ENCODE assay signal across 27 cellular contexts in the genomic region with DNA sequence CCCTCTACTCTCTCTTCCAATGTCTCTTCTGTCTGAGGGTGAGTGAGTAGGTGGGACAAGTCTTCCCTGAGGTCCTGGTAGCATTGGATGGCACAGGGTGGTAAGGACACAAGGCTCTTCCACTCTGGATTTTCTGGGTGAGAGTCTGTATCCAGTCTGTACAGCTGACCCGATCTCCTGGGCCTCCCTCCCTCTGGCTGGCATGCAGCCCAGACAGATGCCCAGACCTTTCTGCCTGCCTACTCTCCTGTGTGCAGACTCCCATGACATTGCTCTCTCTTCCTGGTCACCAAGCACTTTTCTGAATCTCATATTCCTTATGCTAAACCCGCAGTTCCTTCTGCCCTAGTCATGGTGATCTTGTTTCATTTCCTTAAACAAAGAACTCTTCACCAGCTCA.
DNase-seq lines count a peak whose midpoint lies in the region; TF ChIP-seq lines count a peak whose summit lies in the region.
"Had no signal": no experiment of that assay in that cellular context is flagged by ENCODE, and none has a peak within 500 bp of the region (broad histone marks: within the 10 kb centered on the region; RNA-seq: fewer than 3 reads in every experiment).

No MANE protein-coding gene starts in this region.

- WGBS in testis, 2 donors, result 63% methylated on average over 2 of the region's 2 CpGs

- H3K9me2 ChIP-seq in PC-9 (ENCODE audit: insufficient read depth), result no peaks in the 10 kb centered on the region

- POLR2A ChIA-PET in PC-9 (lab: Charles Lee; ENCODE audit: unreplicated experiment), result no interaction called here

- no peak for TF ChIP-seq POLR2A in testis (IDR thresholded peaks at IDR 0.05)

- no peaks in the 10 kb centered on the region for H3F3A ChIP-seq in PC-9 (ENCODE audit: insufficient read depth, low read depth)

- H3K4me1 ChIP-seq in testis (peaks cover 7% of the 10 kb centered on the region), SJCRH30 (no peaks in the 10 kb centered on the region), PC-9 (replicated peaks; ENCODE audit: insufficient read depth) (no peaks in the 10 kb centered on the region)
- H3K4me1 ChIP-seq: A549, body of pancreas, esophagus muscularis mucosa, left lung, vagina had no signal

- H3K36me3 ChIP-seq in testis (ENCODE audit: low read depth, missing control alignments) (no peaks in the 10 kb centered on the region), SJCRH30 (no peaks in the 10 kb centered on the region), PC-9 (ENCODE audit: low read depth) (no peaks in the 10 kb centered on the region)
- H3K36me3 ChIP-seq: esophagus muscularis mucosa, left lung, ovary, vagina had no signal

- TF ChIP-seq CTCF in testis (IDR thresholded peaks at IDR 0.05), result no peak
- TF ChIP-seq CTCF in PC-9 (conservative IDR thresholded peaks at IDR 0.05), result no peak

- H3K27me3 ChIP-seq in testis (no peaks in the 10 kb centered on the region), SJCRH30 (peaks cover 36% of the 10 kb centered on the region), PC-9 (ENCODE audit: insufficient read depth, low read depth) (peaks cover 76% of the 10 kb centered on the region)
- H3K27me3 ChIP-seq: ovary, vagina had no signal

- H3K4me2 ChIP-seq in PC-9, result no peak overlapping the region
- H3K4me2 ChIP-seq: A549 had no signal

- H2AFZ ChIP-seq in PC-9, result no peak overlapping the region

- BruUV-seq in PC-9 (replicated peaks; lab: Mats Ljungman, UMichigan), result no TSS peak

- CTCF ChIA-PET in PC-9 (lab: Charles Lee), result no interaction called here

- intact Hi-C loops in testis (cut with DNase I; ENCODE audit: low total_unique reads) (no loop called here), PC-9 (cut with micrococcal nuclease; ENCODE audit: unreplicated experiment) (no loop called here)

- H3K4me3 ChIP-seq in testis, result no peak overlapping the region
- H3K4me3 ChIP-seq in SJCRH30, result no peak overlapping the region
- H3K4me3 ChIP-seq in PC-9, result no peak overlapping the region
- H3K4me3 ChIP-seq: A549, body of pancreas, esophagus muscularis mucosa, left lung, ovary, vagina had no signal

- no peaks in the 10 kb centered on the region for H3K79me2 ChIP-seq in PC-9 (ENCODE audit: low read depth)

- H3K27ac ChIP-seq in testis, result no peak overlapping the region
- no peak overlapping the region for H3K27ac ChIP-seq in SJCRH30
- H3K27ac ChIP-seq in PC-9, result no peak overlapping the region
- H3K27ac ChIP-seq: A549, body of pancreas, esophagus muscularis mucosa, left lung, ovary, vagina, WERI-Rb-1 had no signal

- H4K20me1 ChIP-seq in PC-9 (ENCODE audit: insufficient read depth), result no peaks in the 10 kb centered on the region

- peak; percentile 35 for DNase-seq in NCI-H2171 treated with DMSO at 0.1 percent for 48 hours (lab: John Stamatoyannopoulos, UW)
- DNase-seq in NCI-H2171 (lab: John Stamatoyannopoulos, UW), result no peak
- DNase-seq in NCI-H1105 (lab: John Stamatoyannopoulos, UW), result peak; percentile 29
- peak; percentile 100 for DNase-seq in NCI-H510A treated with DMSO at 0.1 percent for 48 hours (lab: John Stamatoyannopoulos, UW)
- DNase-seq in testis, result peak; percentile 58
- DNase-seq in SJCRH30, result no peak
- no peak for DNase-seq in stimulated activated CD4-positive, alpha-beta T cell treated with anti-CD3 and anti-CD28 coated beads, Interleukin-2, amount 100 ng/mL, for 24 hours
- no peak for DNase-seq in PC-9
- DNase-seq: activated CD4-positive, alpha-beta T cell treated with anti-CD3 and anti-CD28 coated beads for 4 hours; activated naive CD4-positive, alpha-beta T cell treated with anti-CD3 and anti-CD28 coated beads, Interleukin-2, amount 50 U/mL, for 16 hours; CD4-positive, CD25-positive, alpha-beta regulatory T cell; foreskin fibroblast; GOT3; HFFc6; left lung; mesenchymal stem cell; NCI-H2227 treated with DMSO at 0.1 percent for 48 hours; ovary; PC-3; stimulated activated naive CD8-positive, alpha-beta T cell treated with anti-CD3 and anti-CD28 coated beads, Interleukin-15, Interleukin-2, amounts not matched to agents 100 U/mL and 50 U/mL, for 24 hours; SW 1271; T-helper 9 cell; WERI-Rb-1 had no signal

- H3K9me3 ChIP-seq in testis (no peaks in the 10 kb centered on the region), SJCRH30 (replicated peaks) (no peaks in the 10 kb centered on the region), PC-9 (ENCODE audit: insufficient read depth, low read depth) (no peaks in the 10 kb centered on the region)
- H3K9me3 ChIP-seq: A549, body of pancreas, esophagus muscularis mucosa, left lung, ovary, vagina had no signal

Comparison
In these comparisons a context has a peak if more than half of its experiments do, and no peak if none do; other contexts are left out.
1. DNase-seq: peak in NCI-H2171 treated with DMSO at 0.1 percent for 48 hours (single experiment), NCI-H1105 (single experiment), NCI-H510A treated with DMSO at 0.1 percent for 48 hours (single experiment) and testis (single experiment); none in NCI-H2171 (single experiment), SJCRH30 (0 of 2), stimulated activated CD4-positive, alpha-beta T cell treated with anti-CD3 and anti-CD28 coated beads, Interleukin-2, amount 100 ng/mL, for 24 hours (0 of 2) and PC-9 (0 of 2).